In genomic region chr2:65991864-65992554, GRCh38 we compare ENCODE assay signal across 21 cellular contexts.
DNase-seq lines count a peak whose midpoint lies in the region; ATAC-seq and TF ChIP-seq lines count a peak whose summit lies in the region.
"Had no signal": no experiment of that assay in that cellular context is flagged by ENCODE, and none has a peak within 500 bp of the region (broad histone marks: within the 10 kb centered on the region; RNA-seq: fewer than 3 reads in every experiment).

No MANE protein-coding gene starts in this region.

- in situ Hi-C loops in mammary epithelial cell (cut with MboI; ENCODE audit: low sequenced_read_pairs in 2 of 2), result no loop called here

- H3K4me3 ChIP-seq in GM23338, result no peak overlapping the region
- no peak overlapping the region for H3K4me3 ChIP-seq in mammary epithelial cell (replicated peaks in 1 of 3; ENCODE audit: insufficient read depth in 1 of 3, low read depth in 2 of 3, low read length in 3 of 3)
- no peak overlapping the region for H3K4me3 ChIP-seq in SJCRH30
- H3K4me3 ChIP-seq: breast epithelium, ovary had no signal

- H3K9ac ChIP-seq in mammary epithelial cell (ENCODE audit: insufficient read depth, low read length), result no peak overlapping the region
- H3K9ac ChIP-seq: KMS-11 had no signal

- H3K36me3 Mint-ChIP-seq in GM23338 (ENCODE audit: low read depth) (no peaks in the 10 kb centered on the region), mesothelial cell of epicardium (no peaks in the 10 kb centered on the region), MCF 10A (ENCODE audit: insufficient read depth, unreplicated experiment) (no peaks in the 10 kb centered on the region)
- H3K36me3 Mint-ChIP-seq: naive B cell had no signal

- DNase-seq in A172 (ENCODE audit: low spot score) (peak; percentile 26), GM23338 (ENCODE audit: low spot score) (no peak), NCI-H774 (lab: John Stamatoyannopoulos, UW) (peak; percentile 17), mesothelial cell of epicardium (ENCODE audit: low spot score in 2 of 2, unreplicated experiment in 2 of 2) (no peak), mammary epithelial cell (no peak), MCF 10A (ENCODE audit: unreplicated experiment) (no peak), SJCRH30 (no peak)
- no peak for DNase-seq in activated CD8-positive, alpha-beta memory T cell treated with anti-CD3 and anti-CD28 coated beads for 24 hours
- DNase-seq: activated CD4-positive, alpha-beta T cell treated with anti-CD3 and anti-CD28 coated beads for 48 hours; C1 segment of cervical spinal cord; cortex of kidney; hippocampal formation; kidney; naive B cell; NCI-H1048; NCI-H2171 treated with DMSO at 0.1 percent for 48 hours; ovary; stimulated activated CD4-positive, alpha-beta T cell treated with anti-CD3 and anti-CD28 coated beads, Interleukin-4, amount 100 ng/mL, for 24 hours had no signal

- no peaks in the 10 kb centered on the region for H3K27me3 Mint-ChIP-seq in GM23338 (ENCODE audit: insufficient read depth, low read depth, poor library complexity)
- no peaks in the 10 kb centered on the region for H3K27me3 Mint-ChIP-seq in mesothelial cell of epicardium (ENCODE audit: low read depth)
- no peaks in the 10 kb centered on the region for H3K27me3 Mint-ChIP-seq in MCF 10A (ENCODE audit: insufficient read depth, unreplicated experiment)

- intact Hi-C loops in mammary epithelial cell (cut with micrococcal nuclease), result no loop called here
- intact Hi-C loops in MCF 10A (cut with micrococcal nuclease), result no loop called here

- dilution Hi-C loops in mammary epithelial cell (cut with HindIII; ENCODE audit: low sequenced_read_pairs), result no loop called here

- H3K4me2 ChIP-seq in GM23338 (peak overlapping the region; percentile 29; the same call in 1 of the 2 replicates), mammary epithelial cell (ENCODE audit: insufficient read depth, low read depth, low read length) (no peak overlapping the region)
- H3K4me2 ChIP-seq: KMS-11 had no signal

- H3K36me3 ChIP-seq in GM23338 (ENCODE audit: insufficient read depth) (no peaks in the 10 kb centered on the region; the same call in 1 of the 2 replicates), mammary epithelial cell (ENCODE audit: insufficient read depth, low read length) (no peaks in the 10 kb centered on the region), SJCRH30 (no peaks in the 10 kb centered on the region)
- H3K36me3 ChIP-seq: breast epithelium, ovary had no signal

- CTCF ChIA-PET in mammary epithelial cell (lab: Charles Lee; ENCODE audit: low non-redundant PET), result no interaction called here
- CTCF ChIA-PET in MCF 10A (lab: Yijun Ruan, JAX), result no interaction called here

- H3K4me3 Mint-ChIP-seq in GM23338, result no peak overlapping the region
- H3K4me3 Mint-ChIP-seq in mesothelial cell of epicardium, result no peak overlapping the region
- H3K4me3 Mint-ChIP-seq in MCF 10A (ENCODE audit: unreplicated experiment), result no peak overlapping the region
- H3K4me3 Mint-ChIP-seq: naive B cell had no signal

- H3K79me2 ChIP-seq in GM23338 (replicated peaks; ENCODE audit: insufficient read depth) (no peaks in the 10 kb centered on the region), mammary epithelial cell (ENCODE audit: insufficient read depth, low read length) (no peaks in the 10 kb centered on the region)

- H3K27ac ChIP-seq in GM23338 (ENCODE audit: low read depth), result no peak overlapping the region
- H3K27ac ChIP-seq in mammary epithelial cell (ENCODE audit: insufficient read depth, low read depth, low read length), result no peak overlapping the region
- H3K27ac ChIP-seq in SJCRH30, result no peak overlapping the region
- H3K27ac ChIP-seq: breast epithelium, KMS-11, ovary, RWPE1 had no signal

- BruUV-seq in mammary epithelial cell (replicated peaks; lab: Mats Ljungman, UMichigan), result no TSS peak
- no TSS peak for BruUV-seq in MCF 10A (replicated peaks; lab: Mats Ljungman, UMichigan)

- ATAC-seq in GM23338, result no peak

- H3K27ac Mint-ChIP-seq in GM23338 (no peak overlapping the region), mesothelial cell of epicardium (peak overlapping the region; percentile 64), MCF 10A (ENCODE audit: low read depth, unreplicated experiment) (no peak overlapping the region)

- H3K4me1 Mint-ChIP-seq in GM23338 (peaks cover 8% of the 10 kb centered on the region; the same call in 2 of the 3 replicates), mesothelial cell of epicardium (peaks cover 8% of the 10 kb centered on the region), MCF 10A (ENCODE audit: insufficient read depth, unreplicated experiment) (no peaks in the 10 kb centered on the region)
- H3K4me1 Mint-ChIP-seq: naive B cell had no signal

- 56% methylated on average over 6 of the region's 7 CpGs for WGBS in mammary epithelial cell (ENCODE audit: low coverage, missing lambda C conversion rate)

- H3K9me2 ChIP-seq in GM23338 (ENCODE audit: insufficient read depth), result peaks cover 2% of the 10 kb centered on the region; the same call in 1 of the 2 replicates

- TF ChIP-seq CTCF in GM23338 (conservative IDR thresholded peaks at IDR 0.05; ENCODE audit: low read depth in 2 of 2), result no peak
- no peak for TF ChIP-seq CTCF in mesothelial cell of epicardium (IDR thresholded peaks at IDR 0.05; ENCODE audit: unreplicated experiment)
- no peak for TF ChIP-seq CTCF in mammary epithelial cell (conservative IDR thresholded peaks at IDR 0.05 in 1 of 2, IDR thresholded peaks at IDR 0.05 in 1 of 2; ENCODE audit: extremely low read depth in 1 of 2, insufficient read depth in 1 of 2, low read depth in 1 of 2, low read length in 2 of 2)
- TF ChIP-seq CTCF in MCF 10A (IDR thresholded peaks at IDR 0.05; ENCODE audit: unreplicated experiment), result no peak

- H2AFZ ChIP-seq in GM23338 (peak overlapping the region; percentile 7; the same call in 1 of the 2 replicates), mammary epithelial cell (ENCODE audit: low read depth, low read length) (no peak overlapping the region)

- H3K9me3 ChIP-seq in mammary epithelial cell (replicated peaks; ENCODE audit: insufficient read depth, low read length), result no peaks in the 10 kb centered on the region
- H3K9me3 ChIP-seq in SJCRH30 (replicated peaks), result no peaks in the 10 kb centered on the region
- H3K9me3 ChIP-seq: ovary had no signal

- no peaks in the 10 kb centered on the region for H3F3A ChIP-seq in GM23338 (replicated peaks; ENCODE audit: low read depth)

- H3K27me3 ChIP-seq in GM23338 (ENCODE audit: insufficient read depth) (no peaks in the 10 kb centered on the region), mammary epithelial cell (ENCODE audit: insufficient read depth, low read length) (no peaks in the 10 kb centered on the region), SJCRH30 (peaks cover 3% of the 10 kb centered on the region; the same call in 1 of the 2 replicates)
- H3K27me3 ChIP-seq: breast epithelium, ovary had no signal

- POLR2A ChIA-PET in MCF 10A (lab: Yijun Ruan, JAX), result no interaction called here

- H3K4me1 ChIP-seq in GM23338 (ENCODE audit: insufficient read depth) (peaks cover 11% of the 10 kb centered on the region), mammary epithelial cell (ENCODE audit: insufficient read depth, low read length) (no peaks in the 10 kb centered on the region), SJCRH30 (no peaks in the 10 kb centered on the region)
- H3K4me1 ChIP-seq: breast epithelium had no signal

- H4K20me1 ChIP-seq in GM23338 (replicated peaks; ENCODE audit: insufficient read depth) (no peaks in the 10 kb centered on the region), mammary epithelial cell (ENCODE audit: insufficient read depth, low read length) (no peaks in the 10 kb centered on the region)

- H3K9me3 Mint-ChIP-seq in GM23338 (0 out of 3 replicates have a peak, but pooled peaks cover 3% of the 10 kb centered on the region), mesothelial cell of epicardium (peaks cover 20% of the 10 kb centered on the region), MCF 10A (ENCODE audit: unreplicated experiment) (peaks cover 9% of the 10 kb centered on the region)

TF ChIP-seq in GM23338, 12 proteins besides CTCF, POLR2A, EP300 and RAD21 (continues in another document):
- no peak for TF ChIP-seq ZNF114 (CRISPR knock-in tag; IDR thresholded peaks at IDR 0.05)
- TF ChIP-seq EZH2phosphoT487 (IDR thresholded peaks at IDR 0.05; ENCODE audit: unreplicated experiment), result no peak

Comparison
In these comparisons a context has a peak if more than half of its experiments do, and no peak if none do; other contexts are left out.
1. DNase-seq: peak in A172 (single experiment) and NCI-H774 (single experiment); none in GM23338 (single experiment), mesothelial cell of epicardium (0 of 2), mammary epithelial cell (single experiment), activated CD8-positive, alpha-beta memory T cell treated with anti-CD3 and anti-CD28 coated beads for 24 hours (single experiment), MCF 10A (single experiment) and SJCRH30 (0 of 2).